1 cellular context compared by ENCODE assay signal in the genomic region with DNA sequence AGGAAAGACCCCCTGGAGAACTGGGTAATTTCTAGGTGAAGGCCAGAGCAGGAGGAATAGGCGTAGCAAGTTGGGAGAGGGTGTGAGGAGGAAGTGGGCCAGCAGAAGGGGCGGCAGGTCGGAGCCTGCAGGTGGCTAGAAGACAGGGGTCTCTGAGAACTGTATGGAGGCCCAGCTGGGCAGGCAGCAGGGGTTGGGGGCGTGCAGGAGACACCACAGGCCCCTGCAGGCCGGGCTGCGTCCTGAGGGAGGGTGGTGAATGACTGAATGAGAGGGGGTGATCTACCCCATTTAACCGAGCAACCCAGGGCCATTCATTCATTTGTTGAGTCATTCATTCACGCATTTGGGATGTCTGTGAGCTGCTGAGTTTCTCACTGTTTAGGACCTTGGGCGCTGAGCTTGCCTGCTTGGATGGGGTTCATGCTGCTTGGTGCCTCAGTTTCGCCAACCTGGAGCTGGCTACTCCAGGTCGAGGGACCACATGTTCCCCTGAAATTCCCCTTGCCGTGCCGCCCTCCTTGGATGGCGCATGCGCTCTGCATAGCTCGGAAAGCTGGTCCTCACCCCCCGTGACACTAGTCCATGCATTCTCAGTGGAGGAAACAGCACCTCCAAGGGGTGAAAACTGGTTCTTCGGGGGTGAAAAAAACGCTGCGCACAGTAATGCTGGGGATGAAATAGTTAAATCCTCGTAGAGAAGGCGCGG.
TF ChIP-seq lines count a peak whose summit lies in the region.

No MANE protein-coding gene starts in this region.

TF ChIP-seq in GM23338, 12 proteins besides CTCF, POLR2A, EP300 and RAD21:
- TF ChIP-seq, protein P1, sequence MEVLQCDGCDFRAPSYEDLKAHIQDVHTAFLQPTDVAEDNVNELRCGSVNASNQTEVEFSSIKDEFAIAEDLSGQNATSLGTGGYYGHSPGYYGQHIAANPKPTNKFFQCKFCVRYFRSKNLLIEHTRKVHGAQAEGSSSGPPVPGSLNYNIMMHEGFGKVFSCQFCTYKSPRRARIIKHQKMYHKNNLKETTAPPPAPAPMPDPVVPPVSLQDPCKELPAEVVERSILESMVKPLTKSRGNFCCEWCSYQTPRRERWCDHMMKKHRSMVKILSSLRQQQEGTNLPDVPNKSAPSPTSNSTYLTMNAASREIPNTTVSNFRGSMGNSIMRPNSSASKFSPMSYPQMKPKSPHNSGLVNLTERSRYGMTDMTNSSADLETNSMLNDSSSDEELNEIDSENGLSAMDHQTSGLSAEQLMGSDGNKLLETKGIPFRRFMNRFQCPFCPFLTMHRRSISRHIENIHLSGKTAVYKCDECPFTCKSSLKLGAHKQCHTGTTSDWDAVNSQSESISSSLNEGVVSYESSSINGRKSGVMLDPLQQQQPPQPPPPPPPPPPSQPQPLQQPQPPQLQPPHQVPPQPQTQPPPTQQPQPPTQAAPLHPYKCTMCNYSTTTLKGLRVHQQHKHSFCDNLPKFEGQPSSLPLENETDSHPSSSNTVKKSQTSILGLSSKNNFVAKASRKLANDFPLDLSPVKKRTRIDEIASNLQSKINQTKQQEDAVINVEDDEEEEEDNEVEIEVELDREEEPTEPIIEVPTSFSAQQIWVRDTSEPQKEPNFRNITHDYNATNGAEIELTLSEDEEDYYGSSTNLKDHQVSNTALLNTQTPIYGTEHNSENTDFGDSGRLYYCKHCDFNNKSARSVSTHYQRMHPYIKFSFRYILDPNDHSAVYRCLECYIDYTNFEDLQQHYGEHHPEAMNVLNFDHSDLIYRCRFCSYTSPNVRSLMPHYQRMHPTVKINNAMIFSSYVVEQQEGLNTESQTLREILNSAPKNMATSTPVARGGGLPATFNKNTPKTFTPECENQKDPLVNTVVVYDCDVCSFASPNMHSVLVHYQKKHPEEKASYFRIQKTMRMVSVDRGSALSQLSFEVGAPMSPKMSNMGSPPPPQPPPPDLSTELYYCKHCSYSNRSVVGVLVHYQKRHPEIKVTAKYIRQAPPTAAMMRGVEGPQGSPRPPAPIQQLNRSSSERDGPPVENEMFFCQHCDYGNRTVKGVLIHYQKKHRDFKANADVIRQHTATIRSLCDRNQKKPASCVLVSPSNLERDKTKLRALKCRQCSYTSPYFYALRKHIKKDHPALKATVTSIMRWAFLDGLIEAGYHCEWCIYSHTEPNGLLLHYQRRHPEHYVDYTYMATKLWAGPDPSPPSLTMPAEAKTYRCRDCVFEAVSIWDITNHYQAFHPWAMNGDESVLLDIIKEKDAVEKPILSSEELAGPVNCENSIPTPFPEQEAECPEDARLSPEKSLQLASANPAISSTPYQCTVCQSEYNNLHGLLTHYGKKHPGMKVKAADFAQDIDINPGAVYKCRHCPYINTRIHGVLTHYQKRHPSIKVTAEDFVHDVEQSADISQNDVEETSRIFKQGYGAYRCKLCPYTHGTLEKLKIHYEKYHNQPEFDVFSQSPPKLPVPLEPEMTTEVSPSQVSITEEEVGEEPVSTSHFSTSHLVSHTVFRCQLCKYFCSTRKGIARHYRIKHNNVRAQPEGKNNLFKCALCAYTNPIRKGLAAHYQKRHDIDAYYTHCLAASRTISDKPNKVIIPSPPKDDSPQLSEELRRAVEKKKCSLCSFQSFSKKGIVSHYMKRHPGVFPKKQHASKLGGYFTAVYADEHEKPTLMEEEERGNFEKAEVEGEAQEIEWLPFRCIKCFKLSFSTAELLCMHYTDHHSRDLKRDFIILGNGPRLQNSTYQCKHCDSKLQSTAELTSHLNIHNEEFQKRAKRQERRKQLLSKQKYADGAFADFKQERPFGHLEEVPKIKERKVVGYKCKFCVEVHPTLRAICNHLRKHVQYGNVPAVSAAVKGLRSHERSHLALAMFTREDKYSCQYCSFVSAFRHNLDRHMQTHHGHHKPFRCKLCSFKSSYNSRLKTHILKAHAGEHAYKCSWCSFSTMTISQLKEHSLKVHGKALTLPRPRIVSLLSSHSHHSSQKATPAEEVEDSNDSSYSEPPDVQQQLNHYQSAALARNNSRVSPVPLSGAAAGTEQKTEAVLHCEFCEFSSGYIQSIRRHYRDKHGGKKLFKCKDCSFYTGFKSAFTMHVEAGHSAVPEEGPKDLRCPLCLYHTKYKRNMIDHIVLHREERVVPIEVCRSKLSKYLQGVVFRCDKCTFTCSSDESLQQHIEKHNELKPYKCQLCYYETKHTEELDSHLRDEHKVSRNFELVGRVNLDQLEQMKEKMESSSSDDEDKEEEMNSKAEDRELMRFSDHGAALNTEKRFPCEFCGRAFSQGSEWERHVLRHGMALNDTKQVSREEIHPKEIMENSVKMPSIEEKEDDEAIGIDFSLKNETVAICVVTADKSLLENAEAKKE (CRISPR knock-in tag; IDR thresholded peaks at IDR 0.05) = no peak
- TF ChIP-seq ZNF114 (CRISPR knock-in tag; IDR thresholded peaks at IDR 0.05) (no peak), JUNB (IDR thresholded peaks at IDR 0.05; ENCODE audit: unreplicated experiment) (no peak), EZH2phosphoT487 (IDR thresholded peaks at IDR 0.05; ENCODE audit: unreplicated experiment) (no peak), CREB1 (CRISPR knock-in tag; IDR thresholded peaks at IDR 0.05; ENCODE audit: low read depth) (no peak), STAT1 (IDR thresholded peaks at IDR 0.05; ENCODE audit: unreplicated experiment) (no peak), NANOG (IDR thresholded peaks at IDR 0.05; ENCODE audit: borderline replicate concordance) (no peak), ZNF331 (CRISPR knock-in tag; IDR thresholded peaks at IDR 0.05; ENCODE audit: low read depth) (no peak), EZH2 (IDR thresholded peaks at IDR 0.05; ENCODE audit: low read depth, unreplicated experiment) (no peak), POLR2AphosphoS5 (IDR thresholded peaks at IDR 0.05; ENCODE audit: low read depth) (no peak)
- TF ChIP-seq, protein P2, sequence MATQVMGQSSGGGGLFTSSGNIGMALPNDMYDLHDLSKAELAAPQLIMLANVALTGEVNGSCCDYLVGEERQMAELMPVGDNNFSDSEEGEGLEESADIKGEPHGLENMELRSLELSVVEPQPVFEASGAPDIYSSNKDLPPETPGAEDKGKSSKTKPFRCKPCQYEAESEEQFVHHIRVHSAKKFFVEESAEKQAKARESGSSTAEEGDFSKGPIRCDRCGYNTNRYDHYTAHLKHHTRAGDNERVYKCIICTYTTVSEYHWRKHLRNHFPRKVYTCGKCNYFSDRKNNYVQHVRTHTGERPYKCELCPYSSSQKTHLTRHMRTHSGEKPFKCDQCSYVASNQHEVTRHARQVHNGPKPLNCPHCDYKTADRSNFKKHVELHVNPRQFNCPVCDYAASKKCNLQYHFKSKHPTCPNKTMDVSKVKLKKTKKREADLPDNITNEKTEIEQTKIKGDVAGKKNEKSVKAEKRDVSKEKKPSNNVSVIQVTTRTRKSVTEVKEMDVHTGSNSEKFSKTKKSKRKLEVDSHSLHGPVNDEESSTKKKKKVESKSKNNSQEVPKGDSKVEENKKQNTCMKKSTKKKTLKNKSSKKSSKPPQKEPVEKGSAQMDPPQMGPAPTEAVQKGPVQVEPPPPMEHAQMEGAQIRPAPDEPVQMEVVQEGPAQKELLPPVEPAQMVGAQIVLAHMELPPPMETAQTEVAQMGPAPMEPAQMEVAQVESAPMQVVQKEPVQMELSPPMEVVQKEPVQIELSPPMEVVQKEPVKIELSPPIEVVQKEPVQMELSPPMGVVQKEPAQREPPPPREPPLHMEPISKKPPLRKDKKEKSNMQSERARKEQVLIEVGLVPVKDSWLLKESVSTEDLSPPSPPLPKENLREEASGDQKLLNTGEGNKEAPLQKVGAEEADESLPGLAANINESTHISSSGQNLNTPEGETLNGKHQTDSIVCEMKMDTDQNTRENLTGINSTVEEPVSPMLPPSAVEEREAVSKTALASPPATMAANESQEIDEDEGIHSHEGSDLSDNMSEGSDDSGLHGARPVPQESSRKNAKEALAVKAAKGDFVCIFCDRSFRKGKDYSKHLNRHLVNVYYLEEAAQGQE (IDR thresholded peaks at IDR 0.05; ENCODE audit: unreplicated experiment) = no peak
- TF ChIP-seq, protein P3, sequence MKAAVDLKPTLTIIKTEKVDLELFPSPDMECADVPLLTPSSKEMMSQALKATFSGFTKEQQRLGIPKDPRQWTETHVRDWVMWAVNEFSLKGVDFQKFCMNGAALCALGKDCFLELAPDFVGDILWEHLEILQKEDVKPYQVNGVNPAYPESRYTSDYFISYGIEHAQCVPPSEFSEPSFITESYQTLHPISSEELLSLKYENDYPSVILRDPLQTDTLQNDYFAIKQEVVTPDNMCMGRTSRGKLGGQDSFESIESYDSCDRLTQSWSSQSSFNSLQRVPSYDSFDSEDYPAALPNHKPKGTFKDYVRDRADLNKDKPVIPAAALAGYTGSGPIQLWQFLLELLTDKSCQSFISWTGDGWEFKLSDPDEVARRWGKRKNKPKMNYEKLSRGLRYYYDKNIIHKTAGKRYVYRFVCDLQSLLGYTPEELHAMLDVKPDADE (IDR thresholded peaks at IDR 0.05) = no peak
TF ChIP-seq in GM23338: peak in this region for 0.
